10 cellular contexts compared by ENCODE assay signal in the genomic region with DNA sequence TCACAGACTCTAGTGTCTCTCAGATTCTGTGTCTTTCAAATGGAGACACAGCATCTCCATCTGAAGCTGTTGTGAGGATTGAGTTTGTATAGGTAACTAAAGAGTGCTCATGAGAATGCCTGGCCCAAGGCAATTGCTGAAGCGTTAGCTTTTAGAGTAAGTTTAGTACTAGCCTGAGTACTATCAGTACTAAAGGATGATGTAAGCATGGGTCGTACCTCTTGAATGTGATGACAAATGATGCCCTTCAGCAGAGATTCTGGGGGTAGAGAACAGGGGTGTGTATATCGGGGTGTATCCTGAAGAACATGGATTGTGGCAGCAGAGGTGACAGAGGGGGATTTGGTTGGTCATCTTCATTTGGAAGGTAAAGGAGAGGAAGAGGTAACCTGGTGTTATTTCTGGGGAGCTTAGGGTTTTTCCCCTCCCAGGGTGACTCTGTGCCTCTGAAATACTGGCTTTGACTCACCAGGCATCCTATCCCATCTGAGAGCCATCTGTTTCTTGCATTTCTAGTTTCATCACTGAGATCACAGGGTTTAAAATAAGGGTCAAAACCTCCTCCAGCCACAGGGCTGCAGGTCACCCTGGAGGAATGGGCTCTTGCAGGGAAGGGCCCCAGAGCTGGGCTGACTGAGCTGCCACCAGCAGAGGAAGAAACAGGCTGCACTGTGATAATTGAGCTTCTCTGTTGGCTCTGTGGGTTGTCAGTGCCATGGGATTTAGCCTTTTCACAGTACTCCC.
DNase-seq lines count a peak whose midpoint lies in the region; ATAC-seq and TF ChIP-seq lines count a peak whose summit lies in the region.
"Had no signal": no experiment of that assay in that cellular context is flagged by ENCODE, and none has a peak within 500 bp of the region (broad histone marks: within the 10 kb centered on the region; RNA-seq: fewer than 3 reads in every experiment).

No MANE protein-coding gene starts in this region.

- DNase-seq in natural killer cell = no peak
- no peak for DNase-seq in type B pancreatic cell (ENCODE audit: extremely low spot score, unreplicated experiment)
- no peak for DNase-seq in NCI-H1105 treated with DMSO at 0.1 percent for 48 hours (lab: John Stamatoyannopoulos, UW)
- no peak for DNase-seq in KBM-7
- DNase-seq in NCI-H2171 treated with DMSO at 0.1 percent for 48 hours (lab: John Stamatoyannopoulos, UW) = no peak
- DNase-seq: activated CD4-positive, alpha-beta T cell treated with anti-CD3 and anti-CD28 coated beads for 48 hours had no signal

- H3K27ac Mint-ChIP-seq in natural killer cell = peak overlapping the region in 1 of 2 donors; percentile 23
- no peak overlapping the region for H3K27ac Mint-ChIP-seq in type B pancreatic cell
- H3K27ac Mint-ChIP-seq: stimulated activated naive CD8-positive, alpha-beta T cell treated with anti-CD3 and anti-CD28 coated beads, Interleukin-15, Interleukin-2, amounts not matched to agents 100 ng/mL and 50 ng/mL, for 24 hours had no signal

- ATAC-seq in GM18505 (IDR thresholded peaks at IDR 0.05; ENCODE audit: unreplicated experiment) (peak; percentile 83), GM21576 (IDR thresholded peaks at IDR 0.05; ENCODE audit: unreplicated experiment) (peak; percentile 79), HG03457 (IDR thresholded peaks at IDR 0.05; ENCODE audit: unreplicated experiment) (peak; percentile 52), natural killer cell (peak in 2 of 3 donors; percentile 10 to 26)

- H3K27me3 Mint-ChIP-seq in natural killer cell (ENCODE audit: low read depth in 2 of 2) (peaks cover 0 to 24% of the 10 kb centered on the region in 2 donors), type B pancreatic cell (peaks cover 59% of the 10 kb centered on the region)

- H3K9me3 Mint-ChIP-seq in natural killer cell (peaks cover 0 to 2% of the 10 kb centered on the region in 2 donors), type B pancreatic cell (no peaks in the 10 kb centered on the region)
- H3K9me3 Mint-ChIP-seq: stimulated activated naive CD8-positive, alpha-beta T cell treated with anti-CD3 and anti-CD28 coated beads, Interleukin-15, Interleukin-2, amounts not matched to agents 100 ng/mL and 50 ng/mL, for 24 hours had no signal

- no peak for TF ChIP-seq POLR2A in GM18505 (IDR thresholded peaks at IDR 0.05; ENCODE audit: borderline replicate concordance, extremely low read depth, insufficient read depth, insufficient read length)

- in situ Hi-C loops in KBM-7 (cut with MboI; ENCODE audit: low pct_unique_long_range_greater_than_20kb, low sequenced_read_pairs) = no loop called here

- TF ChIP-seq CTCF in natural killer cell (IDR thresholded peaks at IDR 0.05) (no peak), type B pancreatic cell (conservative IDR thresholded peaks at IDR 0.05) (no peak)

- no peaks in the 10 kb centered on the region for H3K36me3 Mint-ChIP-seq in natural killer cell
- no peaks in the 10 kb centered on the region for H3K36me3 Mint-ChIP-seq in type B pancreatic cell

- H3K4me3 Mint-ChIP-seq in natural killer cell (no peak overlapping the region), type B pancreatic cell (no peak overlapping the region)
- H3K4me3 Mint-ChIP-seq: stimulated activated naive CD8-positive, alpha-beta T cell treated with anti-CD3 and anti-CD28 coated beads, Interleukin-15, Interleukin-2, amounts not matched to agents 100 ng/mL and 50 ng/mL, for 24 hours had no signal

- intact Hi-C loops in natural killer cell (cut with micrococcal nuclease) = no loop called here

- H3K4me1 Mint-ChIP-seq in natural killer cell (peaks cover 18 to 22% of the 10 kb centered on the region in 2 donors), type B pancreatic cell (ENCODE audit: unreplicated experiment) (peaks cover 35% of the 10 kb centered on the region)

Comparison
In these comparisons a context has a peak if more than half of its experiments do, and no peak if none do; other contexts are left out.
1. ATAC-seq: peak in every context shown above with its lines; median percentile 83 in GM18505; 79 in GM21576; 52 in HG03457; 18 in natural killer cell.